In genomic region chr15:67100808-67101581, GRCh38 we compare ENCODE assay signal across 8 cellular contexts. TPM values are rescaled to one million over a fixed set of nuclear protein-coding genes. Genes with fewer than 3 reads are reported as not detected.
DNase-seq lines count a peak whose midpoint lies in the region; ATAC-seq and TF ChIP-seq lines count a peak whose summit lies in the region.

No MANE protein-coding gene starts in this region.

- H3K9me2 ChIP-seq in DOHH2 (replicated peaks; ENCODE audit: control insufficient read depth, low read length) = no peaks in the 10 kb centered on the region

- H3F3A ChIP-seq in DOHH2 (ENCODE audit: control insufficient read depth, insufficient read depth) = 0 out of 2 replicates have a peak, but pooled peaks cover 2% of the 10 kb centered on the region

- no peaks in the 10 kb centered on the region for H3K9me3 ChIP-seq in DOHH2 (ENCODE audit: control insufficient read depth, insufficient read depth, low read length)
- H3K9me3 ChIP-seq in KOPT-K1 (ENCODE audit: insufficient read depth, low read length, poor library complexity, severe bottlenecking) = no peaks in the 10 kb centered on the region
- H3K9me3 ChIP-seq in ovary = no peaks in the 10 kb centered on the region
- H3K9me3 ChIP-seq in right cardiac atrium (ENCODE audit: control insufficient read depth, low read length) = no peaks in the 10 kb centered on the region

- peak overlapping the region; percentile 90 for H3K4me2 ChIP-seq in DOHH2 (ENCODE audit: low read length)

- no peaks in the 10 kb centered on the region for H3K27me3 ChIP-seq in DOHH2 (ENCODE audit: control insufficient read depth, low read length)
- no peaks in the 10 kb centered on the region for H3K27me3 ChIP-seq in ovary
- no peaks in the 10 kb centered on the region for H3K27me3 ChIP-seq in right cardiac atrium (ENCODE audit: control insufficient read depth, insufficient read depth)

- no peak for TF ChIP-seq POLR2A in ovary (IDR thresholded peaks at IDR 0.05)

- H4K20me1 ChIP-seq in DOHH2 (ENCODE audit: control insufficient read depth, insufficient read depth, low read depth, low read length) = no peaks in the 10 kb centered on the region

- TF ChIP-seq CTCF in DOHH2 (IDR thresholded peaks at IDR 0.05; ENCODE audit: low read depth, low read length, poor library complexity, severe bottlenecking) (no peak), ovary (IDR thresholded peaks at IDR 0.05) (no peak)

- TF ChIP-seq EP300 in ovary (IDR thresholded peaks at IDR 0.05) = no peak

- H3K4me1 ChIP-seq in DOHH2 (ENCODE audit: control insufficient read depth, low read length) (peaks cover 98% of the 10 kb centered on the region), ovary (ENCODE audit: insufficient read depth) (peaks cover 26% of the 10 kb centered on the region), right cardiac atrium (ENCODE audit: control insufficient read depth, insufficient read depth, low read length) (peaks cover 35% of the 10 kb centered on the region)

- peak overlapping the region; percentile 73 for H3K27ac ChIP-seq in DOHH2 (ENCODE audit: low read depth, low read length)
- H3K27ac ChIP-seq in KOPT-K1 (ENCODE audit: low read depth, low read length, poor library complexity, severe bottlenecking) = peak overlapping the region; percentile 68
- no peak overlapping the region for H3K27ac ChIP-seq in ovary
- no peak overlapping the region for H3K27ac ChIP-seq in right cardiac atrium (ENCODE audit: low read length)

- WGBS in ovary, 3 donors = 89 to 95% (median 93%) methylated on average over 7 of the region's 7 CpGs
- 88% methylated on average over 7 of the region's 7 CpGs for WGBS in right cardiac atrium

- ATAC-seq in GM21381 (IDR thresholded peaks at IDR 0.05; ENCODE audit: unreplicated experiment) (peak; percentile 57), right cardiac atrium (no peak)

- peaks cover 57% of the 10 kb centered on the region for H3K79me2 ChIP-seq in DOHH2 (ENCODE audit: control insufficient read depth, low read length)

- H3K4me3 ChIP-seq in DOHH2 (ENCODE audit: low read length) (peak overlapping the region; percentile 67), ovary (no peak overlapping the region), right cardiac atrium (ENCODE audit: low read length) (no peak overlapping the region)

- DNase-seq in germinal center (ENCODE audit: low spot score) (peak; percentile 59), DMS114 treated with DMSO at 0.1 percent for 48 hours (lab: John Stamatoyannopoulos, UW; ENCODE audit: unreplicated experiment) (no peak), ovary (no peak), SK-N-DZ (ENCODE audit: low spot score) (no peak), right cardiac atrium (no peak)

- intact Hi-C loops in ovary (cut with DNase I) (no loop called here), right cardiac atrium (cut with DNase I) (loop anchor here in 1 of 4 donors (10.0 kb wide), 1 partner anchor 64 kb away; no protein-coding TSS in a partner anchor)

- H3K36me3 ChIP-seq in DOHH2 (ENCODE audit: control insufficient read depth, low read length) (0 out of 2 replicates have a peak, but pooled peaks cover 2% of the 10 kb centered on the region), KOPT-K1 (ENCODE audit: insufficient read depth, low read length) (no peaks in the 10 kb centered on the region), ovary (no peaks in the 10 kb centered on the region)

RNA-seq across cellular contexts. Expression of gene SMAD3, which starts 35.6 kb away (rescaled TPM):
- total RNA-seq in ovary = 10 to 100 TPM; 21.6 to 78.6 (median 46.0) TPM
- 10 to 100 TPM; 18.7 to 78.6 TPM for polyA plus RNA-seq in ovary
- 9.6 and 9.9 TPM in 2 replicates for polyA plus RNA-seq in SK-N-DZ (2014; cell fraction: cytosol; rRNA removed)
- polyA plus RNA-seq in SK-N-DZ (2014; cell fraction: nucleus; rRNA removed) = 9.2 and 14.6 TPM in 2 replicates
- total RNA-seq in right cardiac atrium = 10 to 100 TPM; 29.2 to 40.5 (median 30.5) TPM
- 9.9 TPM for polyA plus RNA-seq in right cardiac atrium

Comparison
In these comparisons a context has a peak if more than half of its experiments do, and no peak if none do; other contexts are left out.
1. H3K27ac ChIP-seq: peak in DOHH2 (single experiment) and KOPT-K1 (single experiment); none in ovary (0 of 2) and right cardiac atrium (single experiment).